20 cellular contexts compared by ENCODE assay signal in the genomic region with DNA sequence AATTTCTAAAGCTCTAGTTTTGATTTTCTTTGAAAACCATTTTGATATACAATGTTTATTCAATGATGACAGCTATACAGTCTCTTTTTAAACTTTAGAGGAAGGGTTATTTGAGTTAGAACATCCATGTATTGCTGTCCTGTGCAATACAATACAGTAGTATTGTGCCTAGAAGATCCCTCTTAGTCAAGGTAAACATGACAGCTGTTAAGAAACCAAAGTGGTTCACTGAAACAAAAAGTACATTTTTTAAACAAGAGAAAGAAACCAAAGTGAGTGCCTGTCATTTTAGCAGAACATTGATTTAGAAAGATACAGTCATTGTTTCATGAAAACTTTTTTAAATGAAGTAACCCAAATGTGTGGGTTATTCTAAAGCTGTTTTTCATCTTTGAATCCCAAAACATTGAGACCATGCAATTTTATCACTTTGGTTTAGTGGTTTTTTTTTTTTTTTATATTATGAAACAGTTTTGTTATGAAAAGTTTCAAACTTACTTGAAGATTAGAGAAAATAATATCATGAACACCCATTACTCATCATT. TPM values are rescaled to one million over a fixed set of nuclear protein-coding genes. Genes with fewer than 3 reads are reported as not detected.
DNase-seq lines count a peak whose midpoint lies in the region; ATAC-seq, FAIRE-seq and TF ChIP-seq lines count a peak whose summit lies in the region.
"Had no signal": no experiment of that assay in that cellular context is flagged by ENCODE, and none has a peak within 500 bp of the region (broad histone marks: within the 10 kb centered on the region; RNA-seq: fewer than 3 reads in every experiment).

No MANE protein-coding gene starts in this region.

- BruUV-seq in GM12878 (replicated peaks; lab: Mats Ljungman, UMichigan): no TSS peak

- TF ChIP-seq EP300 in GM12878 (IDR thresholded peaks at IDR 0.05; ENCODE audit: borderline replicate concordance in 1 of 2, control insufficient read depth in 1 of 2, low read depth in 2 of 2, low read length in 2 of 2): no peak

- peaks cover 0 to 2% of the 10 kb centered on the region in 2 experiments; a peak in 1 of 4 replicates for H3K36me3 ChIP-seq in GM12878 (ENCODE audit: control insufficient read depth in 2 of 2, insufficient read depth in 2 of 2, low read length in 1 of 2)

- no peak overlapping the region for H3K4me3 ChIP-seq in GM12878
- H3K4me3 ChIP-seq: coronary artery, transverse colon had no signal

- no peaks in the 10 kb centered on the region for H4K20me1 ChIP-seq in GM12878 (ENCODE audit: control insufficient read depth, insufficient read depth)

- TF ChIP-seq CTCF in GM12878 (IDR thresholded peaks at IDR 0.05 in 2 of 3, conservative IDR thresholded peaks at IDR 0.05 in 1 of 3; ENCODE audit: control insufficient read depth in 2 of 3, extremely low read depth in 1 of 3, insufficient read depth in 1 of 3, low read depth in 3 of 3, low read length in 3 of 3): no peak
- no peak for TF ChIP-seq CTCF in GM10248 (IDR thresholded peaks at IDR 0.05; ENCODE audit: control extremely low read depth, extremely low read depth, low read depth, missing control alignments)

- no peak overlapping the region; the same call in 1 of the 2 replicates for H3K27ac ChIP-seq in GM12878 (ENCODE audit: control insufficient read depth, insufficient read depth)
- H3K27ac ChIP-seq: C4-2B, coronary artery, transverse colon had no signal

- intact Hi-C loops in GM12878 (cut with micrococcal nuclease; ENCODE audit: unreplicated experiment): loop anchor here (10.0 kb wide), 2 partner anchors 452 to 812 kb away; partner anchors contain the start of gene ITGA4

- in situ Hi-C loops in GM12878 (cut with MboI): no loop called here

- CTCF ChIA-PET in GM12878 (lab: Yijun Ruan, JAX): interaction anchor here (0.7 to 1.1 kb wide), 4 partner anchors 9 to 167 kb away, joined by 3 to 8 read pairs (median 6); no protein-coding TSS in a partner anchor
- CTCF ChIA-PET in GM10248 (lab: Yijun Ruan, JAX): interaction anchor here (0.6 to 1.6 kb wide), 6 partner anchors 9 to 163 kb away, joined by 3 to 4 read pairs (median 3); no protein-coding TSS in a partner anchor

- peak overlapping the region; percentile 39; the same call in 1 of the 2 replicates for H3K4me2 ChIP-seq in GM12878 (ENCODE audit: control insufficient read depth, insufficient read depth)

- peaks cover 20% of the 10 kb centered on the region; the same call in 1 of the 2 replicates for H3K4me1 ChIP-seq in GM12878 (ENCODE audit: control insufficient read depth, insufficient read depth, low read length)

- no peaks in the 10 kb centered on the region; the same call in 1 of the 2 replicates for H3K79me2 ChIP-seq in GM12878 (ENCODE audit: control insufficient read depth, insufficient read depth, low read length)

- ATAC-seq in GM18867 (IDR thresholded peaks at IDR 0.05; ENCODE audit: unreplicated experiment): peak; percentile 73
- peak; percentile 50 for ATAC-seq in GM21447 (IDR thresholded peaks at IDR 0.05; ENCODE audit: unreplicated experiment)
- peak; percentile 55 for ATAC-seq in HG02973 (IDR thresholded peaks at IDR 0.05; ENCODE audit: unreplicated experiment)
- ATAC-seq in GM12878: peak; percentile 53
- ATAC-seq: sciatic nerve, T-helper 17 cell had no signal

- POLR2A ChIA-PET in GM12878 (lab: Charles Lee): no interaction called here
- POLR2A ChIA-PET in GM10248 (lab: Yijun Ruan, JAX): no interaction called here

- DNase-seq in GM12878 (ENCODE audit: low read depth, low spot score) (no peak), anterior cingulate cortex (lab: John Stamatoyannopoulos, UW) (no peak), dermis blood vessel endothelial cell (no peak), GM10248 (ENCODE audit: extremely low spot score) (no peak)
- DNase-seq: amniotic stem cell; DMS79 treated with DMSO at 0.1 percent for 48 hours; glutamatergic neuron; mesendoderm; NCI-H1694 treated with DMSO at 0.1 percent for 48 hours; NCI-H526 treated with DMSO at 0.1 percent for 48 hours; stimulated activated CD4-positive, alpha-beta T cell treated with anti-CD3 and anti-CD28 coated beads, Interleukin-4, amount 100 ng/mL, for 1 hour; T-helper 17 cell; transverse colon had no signal

- no peak for TF ChIP-seq POLR2A in GM12878 (IDR thresholded peaks at IDR 0.05; ENCODE audit: low read depth, low read length)

- H3K27me3 ChIP-seq in GM12878 (replicated peaks in 1 of 2; ENCODE audit: control insufficient read depth in 2 of 2, insufficient read depth in 2 of 2, low read length in 1 of 2): no peaks in the 10 kb centered on the region
- H3K27me3 ChIP-seq: transverse colon had no signal

- RAD21 ChIA-PET in GM12878 (lab: Charles Lee; ENCODE audit: unreplicated experiment): interaction anchor here (1.0 kb wide), 1 partner anchor 9 kb away, joined by 4 read pairs; no protein-coding TSS in a partner anchor

- H3K9me3 ChIP-seq in GM12878 (replicated peaks; ENCODE audit: control insufficient read depth, insufficient read depth, low read length): no peaks in the 10 kb centered on the region
- H3K9me3 ChIP-seq: transverse colon had no signal

- no peak overlapping the region for H3K9ac ChIP-seq in GM12878 (ENCODE audit: control insufficient read depth, insufficient read depth, low read length)

- peak; percentile 27 for FAIRE-seq in GM12878 (lab: Jason Lieb, UNC)
- FAIRE-seq: islet of Langerhans had no signal

- H2AFZ ChIP-seq in GM12878 (ENCODE audit: control insufficient read depth, low read depth, low read length): no peak overlapping the region

- SMC1A ChIA-PET in GM12878 (lab: Charles Lee; ENCODE audit: uncharacterized antibody, unreplicated experiment): interaction anchor here (0.6 to 1.3 kb wide), 2 partner anchors 9 to 252 kb away, joined by 3 to 4 read pairs; no protein-coding TSS in a partner anchor

- no peak for TF ChIP-seq RAD21 in GM12878 (IDR thresholded peaks at IDR 0.05; ENCODE audit: insufficient read depth, low read depth, low read length)

TF ChIP-seq in GM12878, 131 proteins besides CTCF, POLR2A, EP300 and RAD21:
- TF ChIP-seq, protein P1, sequence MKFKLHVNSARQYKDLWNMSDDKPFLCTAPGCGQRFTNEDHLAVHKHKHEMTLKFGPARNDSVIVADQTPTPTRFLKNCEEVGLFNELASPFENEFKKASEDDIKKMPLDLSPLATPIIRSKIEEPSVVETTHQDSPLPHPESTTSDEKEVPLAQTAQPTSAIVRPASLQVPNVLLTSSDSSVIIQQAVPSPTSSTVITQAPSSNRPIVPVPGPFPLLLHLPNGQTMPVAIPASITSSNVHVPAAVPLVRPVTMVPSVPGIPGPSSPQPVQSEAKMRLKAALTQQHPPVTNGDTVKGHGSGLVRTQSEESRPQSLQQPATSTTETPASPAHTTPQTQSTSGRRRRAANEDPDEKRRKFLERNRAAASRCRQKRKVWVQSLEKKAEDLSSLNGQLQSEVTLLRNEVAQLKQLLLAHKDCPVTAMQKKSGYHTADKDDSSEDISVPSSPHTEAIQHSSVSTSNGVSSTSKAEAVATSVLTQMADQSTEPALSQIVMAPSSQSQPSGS (IDR thresholded peaks at IDR 0.05; ENCODE audit: low read length): no peak
- TF ChIP-seq NFIC (IDR thresholded peaks at IDR 0.05; ENCODE audit: low read depth, low read length): peak; percentile 20; the same call in 1 of the 2 replicates
- no peak for TF ChIP-seq NR2C1 (IDR thresholded peaks at IDR 0.05)
- peak; percentile 27; the same call in 1 of the 2 replicates for TF ChIP-seq JUNB (IDR thresholded peaks at IDR 0.05)

RNA-seq across cellular contexts. Expression of gene ITPRID2, which starts 15.5 kb away (rescaled TPM):
- total RNA-seq in GM12878 (2013; cell fraction: nucleolus; rRNA removed): 93.0 and 98.0 TPM in 2 replicates
- total RNA-seq in GM12878 (2014; rRNA removed): 12.6 and 15.5 TPM in 2 replicates
- 17.5 and 18.0 TPM in 2 replicates for total RNA-seq in GM12878 (2014; rRNA removed; fragmentation: Illumina TruSeq; extraction: Trizol)
- total RNA-seq in GM12878 (2021): 22.5 and 23.7 TPM in 2 replicates
- 9.3 TPM for polyA plus RNA-seq in GM12878 (2011; ENCODE audit: low read depth)
- polyA plus RNA-seq in GM12878 (2011; rRNA removed): 22.9 and 37.6 TPM in 2 replicates
- polyA plus RNA-seq in GM12878 (2011; cell fraction: cytosol; rRNA removed): 11.0 and 11.6 TPM in 2 replicates
- 21.1 and 22.8 TPM in 2 replicates for polyA plus RNA-seq in GM12878 (2011; cell fraction: nucleus; rRNA removed)
- 10.5 and 15.5 TPM in 2 replicates for polyA plus RNA-seq in GM12878 (2012)
- 22.0 and 26.0 TPM in 2 replicates for polyA plus RNA-seq in GM12878 (2014; fragmentation: Illumina TruSeq; extraction: Trizol)
- 1 to 10 TPM; 4.7 to 6.8 TPM for polyA plus RNA-seq in GM12878 (2014; fragmentation: Nextera tagmentation; extraction: Ambion mirVana)
- 13.2 and 13.6 TPM in 2 replicates for polyA plus RNA-seq in GM12878 (2014; rRNA removed)
- polyA plus RNA-seq in GM12878 (2016; fragmentation: Nextera tagmentation; extraction: Ambion mirVana): 10 to 100 TPM in 1 of 2 experiments, 1 to 10 TPM in 1; 9.2 to 11.2 TPM
- 22.0 and 23.6 TPM in 2 replicates for polyA minus RNA-seq in GM12878 (2011; rRNA and poly(A)+ RNA removed)
- 7.4 and 7.8 TPM in 2 replicates for polyA minus RNA-seq in GM12878 (2011; cell fraction: cytosol; rRNA and poly(A)+ RNA removed)
- 24.8 and 36.0 TPM in 2 replicates for polyA minus RNA-seq in GM12878 (2011; cell fraction: nucleus; rRNA and poly(A)+ RNA removed)
- total RNA-seq in dermis blood vessel endothelial cell: 191 and 211 TPM in 2 replicates
